11 cellular contexts compared by ENCODE assay signal in genomic region chr11:30310623-30311022, GRCh38.
DNase-seq lines count a peak whose midpoint lies in the region; ATAC-seq and TF ChIP-seq lines count a peak whose summit lies in the region.
"Had no signal": no experiment of that assay in that cellular context is flagged by ENCODE, and none has a peak within 500 bp of the region (broad histone marks: within the 10 kb centered on the region; RNA-seq: fewer than 3 reads in every experiment).

No MANE protein-coding gene starts in this region.

- peak; percentile 93 for ATAC-seq in GM18508 (IDR thresholded peaks at IDR 0.05; ENCODE audit: insufficient read depth, unreplicated experiment)
- ATAC-seq in HG02885 (IDR thresholded peaks at IDR 0.05; ENCODE audit: poor library complexity, unreplicated experiment) = peak; percentile 98
- ATAC-seq in HG03520 (IDR thresholded peaks at IDR 0.05; ENCODE audit: unreplicated experiment) = peak; percentile 97
- no peak for ATAC-seq in SK-N-SH treated with all-trans-retinoic acid at 6 μM for 48 hours

- peak; percentile 27 for DNase-seq in GM20000 (ENCODE audit: low spot score)
- no peak for DNase-seq in kidney tubule cell (ENCODE audit: low spot score)
- no peak for DNase-seq in stimulated activated CD4-positive, alpha-beta T cell treated with anti-CD3 and anti-CD28 coated beads, Interleukin-2, amount 100 ng/mL, for 24 hours
- DNase-seq in T-helper 1 cell = no peak
- DNase-seq: activated CD4-positive, alpha-beta memory T cell treated with anti-CD3 and anti-CD28 coated beads, Interleukin-2, amount 10 ng/mL, durations not matched to agents 7 days and 5 days; BE2C; immature natural killer cell had no signal

- no peak for TF ChIP-seq CTCF in GM20000 (IDR thresholded peaks at IDR 0.05; ENCODE audit: extremely low read depth, missing control alignments)

TF ChIP-seq in SK-N-SH treated with all-trans-retinoic acid at 6 μM for 48 hours, 23 proteins besides CTCF, POLR2A, EP300 and RAD21:
- TF ChIP-seq TOX (CRISPR knock-in tag; IDR thresholded peaks at IDR 0.05; ENCODE audit: borderline replicate concordance) (no peak), ESRRG (CRISPR knock-in tag; IDR thresholded peaks at IDR 0.05) (no peak), BACH2 (CRISPR knock-in tag; IDR thresholded peaks at IDR 0.05; ENCODE audit: borderline replicate concordance) (no peak), RARB (CRISPR knock-in tag; IDR thresholded peaks at IDR 0.05) (no peak), CSDC2 (CRISPR knock-in tag; IDR thresholded peaks at IDR 0.05) (no peak), ZNF565 (CRISPR knock-in tag; conservative IDR thresholded peaks at IDR 0.05; ENCODE audit: low read depth) (no peak), PPARA (CRISPR knock-in tag; IDR thresholded peaks at IDR 0.05; ENCODE audit: borderline replicate concordance) (no peak), ZFP30 (CRISPR knock-in tag; IDR thresholded peaks at IDR 0.05) (no peak), TCF4 (CRISPR knock-in tag; IDR thresholded peaks at IDR 0.05; ENCODE audit: borderline replicate concordance) (no peak), OSR1 (CRISPR knock-in tag; IDR thresholded peaks at IDR 0.05) (no peak), ZC3H10 (CRISPR knock-in tag; IDR thresholded peaks at IDR 0.05) (no peak), POU6F1 (CRISPR knock-in tag; IDR thresholded peaks at IDR 0.05; ENCODE audit: borderline replicate concordance, low read depth) (no peak), ZNF8 (CRISPR knock-in tag; IDR thresholded peaks at IDR 0.05) (no peak), GLIS3 (CRISPR knock-in tag; IDR thresholded peaks at IDR 0.05) (no peak), ZFP3 (CRISPR knock-in tag; IDR thresholded peaks at IDR 0.05) (no peak), SNAI2 (CRISPR knock-in tag; IDR thresholded peaks at IDR 0.05) (no peak)
- TF ChIP-seq, protein P1, sequence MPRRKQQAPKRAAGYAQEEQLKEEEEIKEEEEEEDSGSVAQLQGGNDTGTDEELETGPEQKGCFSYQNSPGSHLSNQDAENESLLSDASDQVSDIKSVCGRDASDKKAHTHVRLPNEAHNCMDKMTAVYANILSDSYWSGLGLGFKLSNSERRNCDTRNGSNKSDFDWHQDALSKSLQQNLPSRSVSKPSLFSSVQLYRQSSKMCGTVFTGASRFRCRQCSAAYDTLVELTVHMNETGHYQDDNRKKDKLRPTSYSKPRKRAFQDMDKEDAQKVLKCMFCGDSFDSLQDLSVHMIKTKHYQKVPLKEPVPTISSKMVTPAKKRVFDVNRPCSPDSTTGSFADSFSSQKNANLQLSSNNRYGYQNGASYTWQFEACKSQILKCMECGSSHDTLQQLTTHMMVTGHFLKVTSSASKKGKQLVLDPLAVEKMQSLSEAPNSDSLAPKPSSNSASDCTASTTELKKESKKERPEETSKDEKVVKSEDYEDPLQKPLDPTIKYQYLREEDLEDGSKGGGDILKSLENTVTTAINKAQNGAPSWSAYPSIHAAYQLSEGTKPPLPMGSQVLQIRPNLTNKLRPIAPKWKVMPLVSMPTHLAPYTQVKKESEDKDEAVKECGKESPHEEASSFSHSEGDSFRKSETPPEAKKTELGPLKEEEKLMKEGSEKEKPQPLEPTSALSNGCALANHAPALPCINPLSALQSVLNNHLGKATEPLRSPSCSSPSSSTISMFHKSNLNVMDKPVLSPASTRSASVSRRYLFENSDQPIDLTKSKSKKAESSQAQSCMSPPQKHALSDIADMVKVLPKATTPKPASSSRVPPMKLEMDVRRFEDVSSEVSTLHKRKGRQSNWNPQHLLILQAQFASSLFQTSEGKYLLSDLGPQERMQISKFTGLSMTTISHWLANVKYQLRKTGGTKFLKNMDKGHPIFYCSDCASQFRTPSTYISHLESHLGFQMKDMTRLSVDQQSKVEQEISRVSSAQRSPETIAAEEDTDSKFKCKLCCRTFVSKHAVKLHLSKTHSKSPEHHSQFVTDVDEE (CRISPR knock-in tag; IDR thresholded peaks at IDR 0.05) = no peak
- TF ChIP-seq, protein P2, sequence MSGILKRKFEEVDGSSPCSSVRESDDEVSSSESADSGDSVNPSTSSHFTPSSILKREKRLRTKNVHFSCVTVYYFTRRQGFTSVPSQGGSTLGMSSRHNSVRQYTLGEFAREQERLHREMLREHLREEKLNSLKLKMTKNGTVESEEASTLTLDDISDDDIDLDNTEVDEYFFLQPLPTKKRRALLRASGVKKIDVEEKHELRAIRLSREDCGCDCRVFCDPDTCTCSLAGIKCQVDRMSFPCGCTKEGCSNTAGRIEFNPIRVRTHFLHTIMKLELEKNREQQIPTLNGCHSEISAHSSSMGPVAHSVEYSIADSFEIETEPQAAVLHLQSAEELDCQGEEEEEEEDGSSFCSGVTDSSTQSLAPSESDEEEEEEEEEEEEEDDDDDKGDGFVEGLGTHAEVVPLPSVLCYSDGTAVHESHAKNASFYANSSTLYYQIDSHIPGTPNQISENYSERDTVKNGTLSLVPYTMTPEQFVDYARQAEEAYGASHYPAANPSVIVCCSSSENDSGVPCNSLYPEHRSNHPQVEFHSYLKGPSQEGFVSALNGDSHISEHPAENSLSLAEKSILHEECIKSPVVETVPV (CRISPR knock-in tag; IDR thresholded peaks at IDR 0.05) = no peak
- TF ChIP-seq, protein P3, sequence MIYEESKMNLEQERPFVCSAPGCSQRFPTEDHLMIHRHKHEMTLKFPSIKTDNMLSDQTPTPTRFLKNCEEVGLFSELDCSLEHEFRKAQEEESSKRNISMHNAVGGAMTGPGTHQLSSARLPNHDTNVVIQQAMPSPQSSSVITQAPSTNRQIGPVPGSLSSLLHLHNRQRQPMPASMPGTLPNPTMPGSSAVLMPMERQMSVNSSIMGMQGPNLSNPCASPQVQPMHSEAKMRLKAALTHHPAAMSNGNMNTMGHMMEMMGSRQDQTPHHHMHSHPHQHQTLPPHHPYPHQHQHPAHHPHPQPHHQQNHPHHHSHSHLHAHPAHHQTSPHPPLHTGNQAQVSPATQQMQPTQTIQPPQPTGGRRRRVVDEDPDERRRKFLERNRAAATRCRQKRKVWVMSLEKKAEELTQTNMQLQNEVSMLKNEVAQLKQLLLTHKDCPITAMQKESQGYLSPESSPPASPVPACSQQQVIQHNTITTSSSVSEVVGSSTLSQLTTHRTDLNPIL (CRISPR knock-in tag; IDR thresholded peaks at IDR 0.05; ENCODE audit: low read depth) = no peak
